ENCODE assay signal across 8 cellular contexts in the genomic region with DNA sequence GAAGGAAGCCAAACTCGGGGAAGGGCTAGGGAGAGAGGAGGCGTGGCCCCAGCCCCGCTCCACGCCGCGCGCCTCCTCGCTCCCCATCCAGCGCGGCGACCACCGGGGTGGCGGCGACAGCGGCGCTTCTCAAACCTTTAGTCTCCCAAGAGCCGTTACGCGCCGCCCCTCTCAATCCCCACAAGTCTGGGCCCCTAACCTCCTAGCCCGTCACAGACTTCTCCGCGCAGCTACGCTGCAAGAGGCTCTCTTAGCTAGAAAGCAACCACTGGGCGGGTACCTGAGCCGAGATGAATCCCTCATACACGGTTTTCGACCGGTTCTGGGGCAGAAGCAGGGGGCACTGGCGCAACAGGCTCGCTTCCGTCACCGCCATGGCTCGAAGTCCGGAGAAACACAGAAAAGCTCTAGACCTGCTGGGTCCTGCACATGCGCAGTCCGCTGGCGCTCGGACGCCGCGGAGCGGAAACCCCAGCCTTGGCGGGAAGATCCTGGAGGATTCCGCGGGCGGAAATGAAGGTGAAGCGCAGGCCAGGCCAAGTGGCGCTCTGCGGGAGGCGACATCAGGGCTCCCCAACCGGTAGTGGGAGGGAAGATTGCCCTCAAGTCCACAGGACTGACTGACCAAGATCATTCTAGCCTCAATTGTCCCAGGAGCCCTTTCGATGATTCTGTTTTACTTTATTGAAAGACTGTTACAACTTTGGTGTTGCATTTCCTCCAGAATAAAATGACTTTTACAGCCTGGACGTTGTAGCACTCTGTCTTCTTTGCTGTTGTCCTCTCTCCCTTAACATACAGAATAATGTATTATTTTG. TPM values are rescaled to one million over a fixed set of nuclear protein-coding genes. Genes with fewer than 3 reads are reported as not detected.
DNase-seq lines count a peak whose midpoint lies in the region; ATAC-seq and TF ChIP-seq lines count a peak whose summit lies in the region.

A gene (minus strand): TSS at position 388 of the 818 bp plus-strand sequence. CDS start 12 bp downstream, at position 376.

- peak; percentile 47 to 66 (median 56) for DNase-seq in CD4-positive, alpha-beta memory T cell
- DNase-seq in NCI-H82 (lab: John Stamatoyannopoulos, UW) (peak; percentile 96), ecto neural progenitor cell (ENCODE audit: low spot score) (peak; percentile 94), lower leg skin (ENCODE audit: low spot score in 2 of 2) (peak; percentile 79 to 96)
- DNase-seq in activated CD4-positive, alpha-beta memory T cell treated with anti-CD3 and anti-CD28 coated beads for 36 hours = peak; percentile 85
- peak; percentile 51 to 75 for DNase-seq in stimulated activated CD4-positive, alpha-beta T cell treated with anti-CD3 and anti-CD28 coated beads, Interleukin-4, amount 100 ng/mL, for 4 hours

- H3K27me3 ChIP-seq in CD4-positive, alpha-beta memory T cell (ENCODE audit: insufficient read depth, low read length) = no peaks in the 10 kb centered on the region

- ATAC-seq in GM19452 (IDR thresholded peaks at IDR 0.05; ENCODE audit: unreplicated experiment) = peak; percentile 73
- ATAC-seq in HG03575 (IDR thresholded peaks at IDR 0.05; ENCODE audit: extremely low read depth, insufficient number of reproducible peaks, low FRiP score, unreplicated experiment) = peak; percentile 50

- peaks cover 18% of the 10 kb centered on the region for H3K4me1 ChIP-seq in CD4-positive, alpha-beta memory T cell (ENCODE audit: insufficient read depth, low read length)

- no peaks in the 10 kb centered on the region for H3K9me3 ChIP-seq in CD4-positive, alpha-beta memory T cell (ENCODE audit: control insufficient read depth in 1 of 2, low read length in 2 of 2)

- peaks cover 0 to 2% of the 10 kb centered on the region in 2 donors for H3K27me3 Mint-ChIP-seq in CD4-positive, alpha-beta memory T cell
- peaks cover 3% of the 10 kb centered on the region for H3K27me3 Mint-ChIP-seq in activated CD4-positive, alpha-beta memory T cell treated with anti-CD3 and anti-CD28 coated beads for 36 hours

- intact Hi-C loops in CD4-positive, alpha-beta memory T cell (cut with micrococcal nuclease) = loop anchor here (1.0 kb wide), 1 partner anchor 195 kb away; a partner anchor contains a TSS
- intact Hi-C loops in activated CD4-positive, alpha-beta memory T cell treated with anti-CD3 and anti-CD28 coated beads for 36 hours (cut with micrococcal nuclease) = loop anchor here (1.0 to 2.0 kb wide), 2 partner anchors 18 to 194 kb away; no protein-coding TSS in a partner anchor
- intact Hi-C loops in lower leg skin (cut with DNase I; ENCODE audit: low total_unique reads) = no loop called here

- no peak for TF ChIP-seq POLR2A in lower leg skin (IDR thresholded peaks at IDR 0.05)

- no peaks in the 10 kb centered on the region for H3K36me3 ChIP-seq in CD4-positive, alpha-beta memory T cell (ENCODE audit: insufficient read depth, low read length)

- H3K9me3 Mint-ChIP-seq in CD4-positive, alpha-beta memory T cell = no peaks in the 10 kb centered on the region
- no peaks in the 10 kb centered on the region for H3K9me3 Mint-ChIP-seq in activated CD4-positive, alpha-beta memory T cell treated with anti-CD3 and anti-CD28 coated beads for 36 hours

- H3K4me3 Mint-ChIP-seq in CD4-positive, alpha-beta memory T cell = peak within 1 kb of the TSS; percentile 92 to 98 (median 96)
- H3K4me3 Mint-ChIP-seq in activated CD4-positive, alpha-beta memory T cell treated with anti-CD3 and anti-CD28 coated beads for 36 hours = peak within 1 kb of the TSS; percentile 92

- 1% methylated on average over 51 to 54 of the region's 54 CpGs for WGBS in lower leg skin, 2 donors

- H3K27ac ChIP-seq in CD4-positive, alpha-beta memory T cell (ENCODE audit: low read depth, low read length) = peak within 1 kb of the TSS; percentile 12

- CTCF ChIA-PET in CD4-positive, alpha-beta memory T cell (lab: Charles Lee; ENCODE audit: partially characterized antibody) = no interaction called here
- CTCF ChIA-PET in activated CD4-positive, alpha-beta memory T cell treated with anti-CD3 and anti-CD28 coated beads for 36 hours (lab: Charles Lee) = no interaction called here

- no peak for TF ChIP-seq CTCF in lower leg skin (IDR thresholded peaks at IDR 0.05)

- peak within 1 kb of the TSS; percentile 81 to 99 for H3K4me3 ChIP-seq in CD4-positive, alpha-beta memory T cell (ENCODE audit: low read length in 2 of 2)
- H3K4me3 ChIP-seq in lower leg skin (ENCODE audit: low read depth, poor library complexity, severe bottlenecking) = peak within 1 kb of the TSS; percentile 94

- POLR2A ChIA-PET in CD4-positive, alpha-beta memory T cell (lab: Charles Lee; ENCODE audit: partially characterized antibody) = interaction anchor here (1.2 kb wide), 1 partner anchor 195 kb away, joined by 5 read pairs; a partner anchor contains a TSS
- POLR2A ChIA-PET in activated CD4-positive, alpha-beta memory T cell treated with anti-CD3 and anti-CD28 coated beads for 36 hours (lab: Charles Lee) = no interaction called here

- peaks cover 0 to 6% of the 10 kb centered on the region in 2 donors for H3K36me3 Mint-ChIP-seq in CD4-positive, alpha-beta memory T cell
- H3K36me3 Mint-ChIP-seq in activated CD4-positive, alpha-beta memory T cell treated with anti-CD3 and anti-CD28 coated beads for 36 hours = peaks cover 2% of the 10 kb centered on the region

- peak within 1 kb of the TSS; percentile 52 to 93 (median 87) for H3K27ac Mint-ChIP-seq in CD4-positive, alpha-beta memory T cell
- H3K27ac Mint-ChIP-seq in activated CD4-positive, alpha-beta memory T cell treated with anti-CD3 and anti-CD28 coated beads for 36 hours = peak within 1 kb of the TSS; percentile 86

- peaks cover 23 to 37% (median 29%) of the 10 kb centered on the region in 4 donors for H3K4me1 Mint-ChIP-seq in CD4-positive, alpha-beta memory T cell
- peaks cover 29% of the 10 kb centered on the region for H3K4me1 Mint-ChIP-seq in activated CD4-positive, alpha-beta memory T cell treated with anti-CD3 and anti-CD28 coated beads for 36 hours (ENCODE audit: low read depth)

RNA-seq across cellular contexts. Expression of the gene that starts here (rescaled TPM):
- 10 to 100 TPM in 1 of 2 experiments, 1 to 10 TPM in 1; 9.7 to 10.1 TPM for total RNA-seq in CD4-positive, alpha-beta memory T cell
- 1 to 10 TPM; 1.6 to 8.9 TPM for polyA plus RNA-seq in CD4-positive, alpha-beta memory T cell
- 10 to 100 TPM; 24.2 to 27.9 TPM for total RNA-seq in activated CD4-positive, alpha-beta memory T cell treated with anti-CD3 and anti-CD28 coated beads for 36 hours
- total RNA-seq in lower leg skin = 10 to 100 TPM in 1 of 4 donors, 1 to 10 TPM in 3; 8.2 to 11.1 (median 9.3) TPM

Comparison
In these comparisons a context has a peak if more than half of its experiments do, and no peak if none do; other contexts are left out.
1. Peak in every context shown above with its lines: DNase-seq, ATAC-seq, H3K4me3 ChIP-seq and H3K27ac ChIP-seq.